ENCODE assay signal across 1 cellular context in genomic region chr5:53378590-53379247, GRCh38.
TF ChIP-seq lines count a peak whose summit lies in the region.

No MANE protein-coding gene starts in this region.

TF ChIP-seq in SK-N-SH treated with all-trans-retinoic acid at 6 μM for 48 hours, 23 proteins besides CTCF, POLR2A, EP300 and RAD21 (continued from another document):
- TF ChIP-seq OSR1 (CRISPR knock-in tag; IDR thresholded peaks at IDR 0.05), result no peak
